27 cellular contexts compared by ENCODE assay signal in genomic region chr3:136068708-136069107, GRCh38.
DNase-seq lines count a peak whose midpoint lies in the region; ATAC-seq, FAIRE-seq and TF ChIP-seq lines count a peak whose summit lies in the region.
"Had no signal": no experiment of that assay in that cellular context is flagged by ENCODE, and none has a peak within 500 bp of the region (broad histone marks: within the 10 kb centered on the region; RNA-seq: fewer than 3 reads in every experiment).

No MANE protein-coding gene starts in this region.

- no peak overlapping the region for H3K4me3 Mint-ChIP-seq in astrocyte (ENCODE audit: unreplicated experiment)
- H3K4me3 Mint-ChIP-seq: activated B cell treated with CpG ODN at 0.5 μM for 24 hours; activated CD8-positive, alpha-beta T cell treated with anti-CD3 and anti-CD28 coated beads for 36 hours; activated T-cell treated with anti-CD3 and anti-CD28 coated beads, Interleukin-2, amount 50 U/mL, for 4 hours; brain; CD8-positive, alpha-beta memory T cell; naive thymus-derived CD8-positive, alpha-beta T cell had no signal

- H3K36me3 Mint-ChIP-seq in astrocyte (ENCODE audit: low read depth, unreplicated experiment), result peaks cover 5% of the 10 kb centered on the region
- H3K36me3 Mint-ChIP-seq: CD8-positive, alpha-beta memory T cell; naive thymus-derived CD8-positive, alpha-beta T cell had no signal

- H3K4me1 ChIP-seq in astrocyte (ENCODE audit: insufficient read depth, low read length) (peaks cover 25% of the 10 kb centered on the region), prostate gland (replicated peaks) (no peaks in the 10 kb centered on the region), mucosa of descending colon (ENCODE audit: low read depth) (no peaks in the 10 kb centered on the region)

- H3K27ac ChIP-seq in astrocyte (ENCODE audit: low read depth, low read length) (peak overlapping the region; percentile 18), prostate gland (no peak overlapping the region)
- H3K27ac ChIP-seq: coronary artery, parathyroid adenoma had no signal

- ATAC-seq in activated CD4-positive, CD25-positive, alpha-beta regulatory T cell treated with anti-CD3 and anti-CD28 coated beads, Interleukin-2, amount 50 U/mL, for 24 hours, result no peak
- ATAC-seq in mucosa of descending colon (no peak), GM18517 (IDR thresholded peaks at IDR 0.05; ENCODE audit: unreplicated experiment) (no peak)
- ATAC-seq: activated CD8-positive, alpha-beta T cell treated with anti-CD3 and anti-CD28 coated beads for 36 hours; activated T-cell treated with anti-CD3 and anti-CD28 coated beads, Interleukin-2, amount 50 U/mL, for 4 hours; gastrocnemius medialis; HepG2; left cardiac atrium; naive thymus-derived CD8-positive, alpha-beta T cell had no signal

- H3K27me3 ChIP-seq in astrocyte (ENCODE audit: insufficient read depth, low read length) (no peaks in the 10 kb centered on the region), prostate gland (replicated peaks; ENCODE audit: insufficient read depth) (no peaks in the 10 kb centered on the region)
- H3K27me3 ChIP-seq: gastrocnemius medialis had no signal

- H3K4me2 ChIP-seq in astrocyte (ENCODE audit: low read length), result peak overlapping the region; percentile 1

- no peaks in the 10 kb centered on the region for H4K20me1 ChIP-seq in astrocyte (ENCODE audit: insufficient read depth, low read length)

- H3K79me2 ChIP-seq in astrocyte (ENCODE audit: insufficient read depth, low read length), result no peaks in the 10 kb centered on the region
- H3K79me2 ChIP-seq: parathyroid adenoma had no signal

- H3K9me3 ChIP-seq in astrocyte (ENCODE audit: insufficient read depth, low read depth, low read length) (no peaks in the 10 kb centered on the region), prostate gland (no peaks in the 10 kb centered on the region), mucosa of descending colon (no peaks in the 10 kb centered on the region)
- H3K9me3 ChIP-seq: gastrocnemius medialis had no signal

- 81% methylated on average over 5 of the region's 5 CpGs for WGBS in prostate gland

- H3K9ac ChIP-seq in astrocyte (ENCODE audit: low read length), result no peak overlapping the region
- H3K9ac ChIP-seq: parathyroid adenoma had no signal

- H3K4me3 ChIP-seq in AG09309 (ENCODE audit: control insufficient read depth, low read depth, low read length) (no peak overlapping the region), astrocyte (ENCODE audit: insufficient read depth, low read depth, low read length) (no peak overlapping the region), prostate gland (no peak overlapping the region), mucosa of descending colon (no peak overlapping the region)
- H3K4me3 ChIP-seq: coronary artery, gastrocnemius medialis had no signal

- no peak for TF ChIP-seq CTCF in AG09309 (IDR thresholded peaks at IDR 0.05; ENCODE audit: control insufficient read depth, insufficient read depth, low read depth, low read length, missing control alignments)
- no peak for TF ChIP-seq CTCF in astrocyte (IDR thresholded peaks at IDR 0.05; ENCODE audit: insufficient read depth, low read depth, low read length)
- no peak for TF ChIP-seq CTCF in prostate gland (IDR thresholded peaks at IDR 0.05)
- TF ChIP-seq CTCF in mucosa of descending colon (IDR thresholded peaks at IDR 0.05), result no peak

- peak; percentile 57 for DNase-seq in AG09309 (ENCODE audit: low read depth)
- DNase-seq in HS-5 (ENCODE audit: low read depth), result peak; percentile 84
- DNase-seq in astrocyte (ENCODE audit: low read depth), result peak; percentile 71
- DNase-seq in hepatic stellate cell (ENCODE audit: low spot score), result peak; percentile 9
- no peak for DNase-seq in prostate gland (ENCODE audit: low spot score)
- no peak for DNase-seq in mucosa of descending colon
- DNase-seq: activated B cell treated with CpG ODN at 0.5 μM for 24 hours; activated CD8-positive, alpha-beta T cell treated with anti-CD3 and anti-CD28 coated beads for 36 hours; activated naive CD4-positive, alpha-beta T cell treated with anti-CD3 and anti-CD28 coated beads, Interleukin-2, amount 50 U/mL, for 16 hours; activated T-cell treated with anti-CD3 and anti-CD28 coated beads, Interleukin-2, amount 50 U/mL, for 4 hours; CD8-positive, alpha-beta memory T cell; gastrocnemius medialis; left cardiac atrium; mesendoderm; naive thymus-derived CD8-positive, alpha-beta T cell; NCI-H1417 treated with DMSO at 0.1 percent for 48 hours; NCI-H524 treated with DMSO at 0.1 percent for 48 hours; SIG-M5; small intestine; stimulated activated CD4-positive, alpha-beta T cell treated with anti-CD3 and anti-CD28 coated beads, Interleukin-4, amount 100 ng/mL, for 24 hours had no signal

- H2AFZ ChIP-seq in astrocyte (ENCODE audit: low read depth, low read length), result no peak overlapping the region
- H2AFZ ChIP-seq: parathyroid adenoma had no signal

- intact Hi-C loops in prostate gland (cut with DNase I), result no loop called here
- intact Hi-C loops in mucosa of descending colon (cut with DNase I, micrococcal nuclease), result no loop called here

- H3K36me3 ChIP-seq in astrocyte (ENCODE audit: insufficient read depth, low read length) (no peaks in the 10 kb centered on the region), prostate gland (no peaks in the 10 kb centered on the region), mucosa of descending colon (ENCODE audit: low read depth) (no peaks in the 10 kb centered on the region)
- H3K36me3 ChIP-seq: gastrocnemius medialis had no signal

- no peak overlapping the region for H3K27ac Mint-ChIP-seq in astrocyte (ENCODE audit: unreplicated experiment)
- H3K27ac Mint-ChIP-seq: activated B cell treated with CpG ODN at 0.5 μM for 24 hours; activated CD8-positive, alpha-beta T cell treated with anti-CD3 and anti-CD28 coated beads for 36 hours; brain; CD8-positive, alpha-beta memory T cell; naive thymus-derived CD8-positive, alpha-beta T cell had no signal

- peak; percentile 99 for FAIRE-seq in astrocyte (lab: Jason Lieb, UNC)
- FAIRE-seq: HepG2, small intestine, urothelium cell line had no signal

- TF ChIP-seq POLR2A in prostate gland (IDR thresholded peaks at IDR 0.05), result no peak

- no peaks in the 10 kb centered on the region for H3K27me3 Mint-ChIP-seq in astrocyte (ENCODE audit: low read depth, unreplicated experiment)
- H3K27me3 Mint-ChIP-seq: activated CD8-positive, alpha-beta T cell treated with anti-CD3 and anti-CD28 coated beads for 36 hours; brain; naive thymus-derived CD8-positive, alpha-beta T cell had no signal

- no peaks in the 10 kb centered on the region for H3K9me3 Mint-ChIP-seq in astrocyte (ENCODE audit: unreplicated experiment)
- H3K9me3 Mint-ChIP-seq: activated B cell treated with CpG ODN at 0.5 μM for 24 hours; activated CD8-positive, alpha-beta T cell treated with anti-CD3 and anti-CD28 coated beads for 36 hours; activated T-cell treated with anti-CD3 and anti-CD28 coated beads, Interleukin-2, amount 50 U/mL, for 4 hours; CD8-positive, alpha-beta memory T cell had no signal

- H3K4me1 Mint-ChIP-seq in astrocyte (ENCODE audit: low read depth, unreplicated experiment), result peaks cover 20% of the 10 kb centered on the region
- H3K4me1 Mint-ChIP-seq: activated B cell treated with CpG ODN at 0.5 μM for 24 hours had no signal

Comparison
In these comparisons a context has a peak if more than half of its experiments do, and no peak if none do; other contexts are left out.
1. DNase-seq: peak in AG09309 (single experiment), HS-5 (single experiment), astrocyte (single experiment) and hepatic stellate cell (single experiment); none in prostate gland (single experiment) and mucosa of descending colon (0 of 3).